In the genomic region with DNA sequence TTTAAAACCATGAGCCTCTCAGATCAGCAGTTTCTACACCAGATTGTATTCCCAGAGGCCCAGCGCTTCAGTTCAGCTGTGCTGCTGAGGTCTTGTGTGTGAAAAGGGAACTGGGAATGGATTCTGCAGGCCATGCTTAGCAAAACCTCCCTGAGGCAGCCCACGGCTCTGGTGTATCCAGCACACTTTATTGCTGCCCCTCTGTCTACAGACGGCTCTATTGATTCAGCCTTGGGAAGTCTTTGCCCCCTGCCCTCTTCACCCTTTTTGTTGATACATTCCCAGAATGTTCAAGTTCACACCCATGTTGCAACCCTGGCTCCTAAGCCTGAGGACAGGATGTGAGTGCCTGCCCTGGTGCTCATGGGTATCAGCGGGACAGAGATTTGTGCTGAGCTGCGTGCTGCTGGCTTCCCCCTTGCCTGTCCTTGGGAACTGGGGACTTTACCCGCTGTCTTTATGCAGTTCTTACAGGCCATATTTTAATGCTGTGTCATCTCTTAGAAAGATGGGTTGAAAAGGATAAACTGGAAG, we compare ENCODE assay signal across 8 cellular contexts. TPM values are rescaled to one million over a fixed set of nuclear protein-coding genes. Genes with fewer than 3 reads are reported as not detected.
DNase-seq lines count a peak whose midpoint lies in the region; ATAC-seq lines count a peak whose summit lies in the region.

No MANE protein-coding gene starts in this region.

- peak; percentile 67 for DNase-seq in HuH-7 (ENCODE audit: low spot score)
- DNase-seq in Right ventricle myocardium superior = peak; percentile 68
- DNase-seq in islet precursor cell = no peak
- DNase-seq in midbrain (lab: John Stamatoyannopoulos, UW) = no peak
- no peak for DNase-seq in dedifferentiated amniotic fluid mesenchymal stem cell (ENCODE audit: extremely low spot score)

- peak overlapping the region; percentile 60 for H3K27ac ChIP-seq in skeletal muscle tissue (ENCODE audit: low read depth, low read length)

- no peaks in the 10 kb centered on the region for H3K36me3 ChIP-seq in skeletal muscle tissue (ENCODE audit: control insufficient read depth in 3 of 3, insufficient read depth in 3 of 3, low read length in 3 of 3)

- peak; percentile 71 for ATAC-seq in GM21360 (IDR thresholded peaks at IDR 0.05; ENCODE audit: unreplicated experiment)
- peak; percentile 54 for ATAC-seq in Right ventricle myocardium superior (ENCODE audit: poor library complexity)
- no peak for ATAC-seq in GM19035 (IDR thresholded peaks at IDR 0.05; ENCODE audit: unreplicated experiment)

- H3K9ac ChIP-seq in skeletal muscle tissue (ENCODE audit: low read depth in 1 of 3, low read length in 3 of 3) = no peak overlapping the region

- intact Hi-C loops in Right ventricle myocardium superior (cut with DNase I) = no loop called here

- no peak overlapping the region for H3K4me3 ChIP-seq in skeletal muscle tissue (ENCODE audit: low read length in 3 of 3)

- no peaks in the 10 kb centered on the region for H3K9me3 ChIP-seq in skeletal muscle tissue (ENCODE audit: control insufficient read depth in 3 of 3, low read length in 3 of 3)

- H3K4me1 ChIP-seq in skeletal muscle tissue (ENCODE audit: control insufficient read depth in 3 of 3, insufficient read depth in 3 of 3, low read length in 3 of 3) = peaks cover 28 to 39% (median 33%) of the 10 kb centered on the region in 3 donors

- H3K27me3 ChIP-seq in skeletal muscle tissue (ENCODE audit: control insufficient read depth in 3 of 3, insufficient read depth in 3 of 3, low read length in 3 of 3) = no peaks in the 10 kb centered on the region

RNA-seq across cellular contexts. Expression of gene ARHGAP26, which starts 37.3 kb away (rescaled TPM):
- total RNA-seq in Right ventricle myocardium superior = 32.5 TPM
- total RNA-seq in skeletal muscle tissue = 28.7 TPM

Comparison
In these comparisons a context has a peak if more than half of its experiments do, and no peak if none do; other contexts are left out.
1. DNase-seq: peak in HuH-7 (single experiment) and Right ventricle myocardium superior (single experiment); none in islet precursor cell (single experiment), midbrain (single experiment) and dedifferentiated amniotic fluid mesenchymal stem cell (single experiment).